Comparison of ENCODE assay signal across 13 cellular contexts in genomic region chr6:100382767-100383195, GRCh38.
"Had no signal": no experiment of that assay in that cellular context is flagged by ENCODE, and none has a peak within 500 bp of the region (broad histone marks: within the 10 kb centered on the region; RNA-seq: fewer than 3 reads in every experiment).

No MANE protein-coding gene starts in this region.

- H3K4me3 Mint-ChIP-seq: activated B cell treated with CpG ODN at 0.5 μM for 24 hours; activated CD4-positive, alpha-beta T cell treated with anti-CD3 and anti-CD28 coated beads, Interleukin-2, amount 10 ng/mL, durations not matched to agents 24 days and 14 days; activated naive CD4-positive, alpha-beta T cell treated with anti-CD3 and anti-CD28 coated beads for 36 hours; mesothelial cell of epicardium; naive B cell; T-helper 1 cell treated with Interleukin-12 subunit alpha and Interleukin-12 subunit beta and Interleukin-4 antibody, amounts not matched to agents 30 μg/mL and 1 μg/mL, for 36 hours had no signal

- H3K4me3 ChIP-seq: body of pancreas, gastroesophageal sphincter, right atrium auricular region, stomach, uterus had no signal

- H3K36me3 Mint-ChIP-seq: mesothelial cell of epicardium, naive B cell had no signal

- H3K27me3 Mint-ChIP-seq: activated B cell treated with CpG ODN at 0.5 μM for 24 hours, naive B cell had no signal

- H3K4me1 ChIP-seq: body of pancreas, gastroesophageal sphincter, right atrium auricular region, stomach, uterus had no signal

- H3K9me3 ChIP-seq: body of pancreas, gastroesophageal sphincter, right atrium auricular region, stomach, uterus had no signal

- H3K36me3 ChIP-seq: gastroesophageal sphincter, right atrium auricular region, stomach, uterus had no signal

- DNase-seq: activated B cell treated with CpG ODN at 0.5 μM for 24 hours; activated CD4-positive, alpha-beta T cell treated with anti-CD3 and anti-CD28 coated beads, Interleukin-2, amount 10 ng/mL, durations not matched to agents 24 days and 14 days; activated naive CD4-positive, alpha-beta T cell treated with anti-CD3 and anti-CD28 coated beads for 36 hours; body of pancreas; left ventricle myocardium superior; naive B cell; small intestine; stomach; uterus had no signal

- ATAC-seq: body of pancreas, gastroesophageal sphincter, left ventricle myocardium superior had no signal

- H3K9me3 Mint-ChIP-seq: activated B cell treated with CpG ODN at 0.5 μM for 24 hours; activated CD4-positive, alpha-beta T cell treated with anti-CD3 and anti-CD28 coated beads, Interleukin-2, amount 10 ng/mL, durations not matched to agents 24 days and 14 days; activated naive CD4-positive, alpha-beta T cell treated with anti-CD3 and anti-CD28 coated beads for 36 hours; mesothelial cell of epicardium; naive B cell; T-helper 1 cell treated with Interleukin-12 subunit alpha and Interleukin-12 subunit beta and Interleukin-4 antibody, amounts not matched to agents 30 μg/mL and 1 μg/mL, for 36 hours had no signal

- H3K4me1 Mint-ChIP-seq: activated B cell treated with CpG ODN at 0.5 μM for 24 hours; activated CD4-positive, alpha-beta T cell treated with anti-CD3 and anti-CD28 coated beads, Interleukin-2, amount 10 ng/mL, durations not matched to agents 24 days and 14 days; mesothelial cell of epicardium; naive B cell had no signal

- H3K27ac Mint-ChIP-seq: activated B cell treated with CpG ODN at 0.5 μM for 24 hours; activated CD4-positive, alpha-beta T cell treated with anti-CD3 and anti-CD28 coated beads, Interleukin-2, amount 10 ng/mL, durations not matched to agents 24 days and 14 days; activated naive CD4-positive, alpha-beta T cell treated with anti-CD3 and anti-CD28 coated beads for 36 hours; mesothelial cell of epicardium; naive B cell; T-helper 1 cell treated with Interleukin-12 subunit alpha and Interleukin-12 subunit beta and Interleukin-4 antibody, amounts not matched to agents 30 μg/mL and 1 μg/mL, for 36 hours had no signal

- H3K27me3 ChIP-seq: body of pancreas, gastroesophageal sphincter, right atrium auricular region, stomach, uterus had no signal

- H3K27ac ChIP-seq: body of pancreas, gastroesophageal sphincter, right atrium auricular region, stomach, uterus had no signal
